Comparison of ENCODE assay signal across 17 cellular contexts in the genomic region with DNA sequence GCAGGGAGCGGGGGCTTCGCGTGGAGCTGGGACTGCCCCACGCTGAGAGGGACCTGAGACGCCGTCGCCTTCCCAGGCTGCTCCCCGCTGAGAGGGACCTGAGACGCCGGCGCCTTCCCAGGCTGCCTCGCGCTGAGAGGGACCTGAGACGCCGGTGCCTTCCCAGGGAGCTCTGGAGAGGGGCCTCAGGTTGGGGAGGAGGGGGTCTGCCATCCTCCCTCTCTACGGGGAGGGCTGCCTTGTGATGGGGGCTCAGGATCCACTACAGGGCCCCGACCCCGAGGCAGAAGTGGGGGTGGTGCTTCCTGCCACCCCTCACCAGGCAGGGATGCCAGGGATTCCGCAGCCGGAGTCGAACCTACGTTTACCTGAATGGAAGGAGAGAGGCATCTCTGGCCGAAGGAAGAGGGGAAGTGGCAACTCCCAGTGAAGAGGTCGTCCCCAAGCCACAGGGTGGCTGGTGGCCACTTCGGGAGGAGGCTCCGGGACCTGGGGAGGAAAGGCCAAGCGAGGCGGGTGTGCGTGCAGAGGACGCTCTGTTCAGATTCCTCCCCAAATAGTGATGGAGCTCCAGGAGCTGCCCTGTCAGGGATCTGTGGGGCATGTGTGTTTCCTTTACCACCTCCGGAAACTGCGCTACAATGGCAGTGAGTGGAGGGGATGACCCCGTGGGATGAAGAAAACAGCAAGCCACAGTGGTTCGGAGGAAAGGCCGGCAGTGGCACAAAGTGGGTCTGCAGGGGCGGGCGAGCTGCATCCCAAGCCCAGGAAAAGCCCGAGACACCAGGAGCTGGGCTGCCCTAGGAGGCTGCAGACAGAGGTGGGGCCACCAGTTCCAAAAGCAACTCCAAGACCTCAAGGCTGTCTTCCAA.
DNase-seq lines count a peak whose midpoint lies in the region; ATAC-seq and TF ChIP-seq lines count a peak whose summit lies in the region.
"Had no signal": no experiment of that assay in that cellular context is flagged by ENCODE, and none has a peak within 500 bp of the region (broad histone marks: within the 10 kb centered on the region; RNA-seq: fewer than 3 reads in every experiment).

No MANE protein-coding gene starts in this region.

- H3K36me3 ChIP-seq in breast epithelium (no peaks in the 10 kb centered on the region), mammary epithelial cell (ENCODE audit: insufficient read depth, low read length) (no peaks in the 10 kb centered on the region), SJSA1 (no peaks in the 10 kb centered on the region), lower lobe of right lung (no peaks in the 10 kb centered on the region), suprapubic skin (no peaks in the 10 kb centered on the region)

- H3K9ac ChIP-seq in mammary epithelial cell (ENCODE audit: insufficient read depth, low read length) = no peak overlapping the region

- in situ Hi-C loops in mammary epithelial cell (cut with MboI; ENCODE audit: low sequenced_read_pairs in 2 of 2) = no loop called here

- H3K4me2 ChIP-seq in mammary epithelial cell (ENCODE audit: insufficient read depth, low read depth, low read length) = no peak overlapping the region

- no peaks in the 10 kb centered on the region for H3K27me3 ChIP-seq in breast epithelium
- H3K27me3 ChIP-seq in mammary epithelial cell (ENCODE audit: insufficient read depth, low read length) = no peaks in the 10 kb centered on the region
- no peaks in the 10 kb centered on the region for H3K27me3 ChIP-seq in SJSA1 (replicated peaks)
- no peaks in the 10 kb centered on the region for H3K27me3 ChIP-seq in lower lobe of right lung (ENCODE audit: low read depth)
- no peaks in the 10 kb centered on the region for H3K27me3 ChIP-seq in suprapubic skin

- no peak overlapping the region for H3K27ac ChIP-seq in breast epithelium
- H3K27ac ChIP-seq in mammary epithelial cell (ENCODE audit: insufficient read depth, low read depth, low read length) = no peak overlapping the region
- peak overlapping the region; percentile 79 for H3K27ac ChIP-seq in SJSA1
- H3K27ac ChIP-seq in lower lobe of right lung = no peak overlapping the region
- no peak overlapping the region for H3K27ac ChIP-seq in suprapubic skin
- H3K27ac ChIP-seq: epithelial cell of prostate had no signal

- dilution Hi-C loops in mammary epithelial cell (cut with HindIII; ENCODE audit: low sequenced_read_pairs) = no loop called here

- TF ChIP-seq POLR2A in breast epithelium (IDR thresholded peaks at IDR 0.05) (no peak), suprapubic skin (IDR thresholded peaks at IDR 0.05) (no peak)

- DNase-seq in breast epithelium (ENCODE audit: low spot score in 2 of 2) (peak; percentile 16 to 37), mammary epithelial cell (no peak), SJSA1 (ENCODE audit: low read depth in 1 of 2, low spot score in 2 of 2) (peak in 1 of 2 experiments; percentile 35), lower lobe of right lung (peak; percentile 34), suprapubic skin (ENCODE audit: low spot score in 2 of 2) (peak; percentile 56 to 67), nucleus accumbens (lab: John Stamatoyannopoulos, UW) (no peak), SKM-1 (lab: John Stamatoyannopoulos, UW; ENCODE audit: unreplicated experiment) (no peak)
- DNase-seq: activated CD4-positive, alpha-beta T cell treated with anti-CD3 and anti-CD28 coated beads for 1 hour; activated T-cell treated with anti-CD3 and anti-CD28 coated beads, Interleukin-2, amount 50 U/mL, for 4 hours; AML-193; GF-D8; GOT3; RPMI8226; T-helper 17 cell had no signal

- no peak for TF ChIP-seq EP300 in suprapubic skin (IDR thresholded peaks at IDR 0.05)

- intact Hi-C loops in breast epithelium (cut with DNase I; ENCODE audit: low total_unique reads) (no loop called here), mammary epithelial cell (cut with micrococcal nuclease) (no loop called here), lower lobe of right lung (cut with DNase I) (no loop called here)

- 92% methylated on average over 28 of the region's 38 CpGs for WGBS in mammary epithelial cell (ENCODE audit: low coverage, missing lambda C conversion rate)
- WGBS in suprapubic skin = 89% methylated on average over 31 of the region's 38 CpGs

- no peak overlapping the region for H3K4me3 ChIP-seq in breast epithelium
- H3K4me3 ChIP-seq in mammary epithelial cell (replicated peaks in 1 of 3; ENCODE audit: insufficient read depth in 1 of 3, low read depth in 2 of 3, low read length in 3 of 3) = no peak overlapping the region
- H3K4me3 ChIP-seq in SJSA1 = no peak overlapping the region
- H3K4me3 ChIP-seq in lower lobe of right lung = no peak overlapping the region
- H3K4me3 ChIP-seq in suprapubic skin = no peak overlapping the region
- H3K4me3 ChIP-seq: mucosa of descending colon had no signal

- ATAC-seq in lower lobe of right lung = no peak
- no peak for ATAC-seq in GM21737 (IDR thresholded peaks at IDR 0.05; ENCODE audit: unreplicated experiment)
- ATAC-seq: mucosa of descending colon, T-helper 17 cell had no signal

- H2AFZ ChIP-seq in mammary epithelial cell (ENCODE audit: low read depth, low read length) = no peak overlapping the region

- H4K20me1 ChIP-seq in mammary epithelial cell (ENCODE audit: insufficient read depth, low read length) = no peaks in the 10 kb centered on the region

- no TSS peak for BruUV-seq in mammary epithelial cell (replicated peaks; lab: Mats Ljungman, UMichigan)

- CTCF ChIA-PET in mammary epithelial cell (lab: Charles Lee; ENCODE audit: low non-redundant PET) = no interaction called here

- H3K4me1 ChIP-seq in breast epithelium (peaks cover 4% of the 10 kb centered on the region in 2 donors), mammary epithelial cell (ENCODE audit: insufficient read depth, low read length) (peaks cover 13% of the 10 kb centered on the region), SJSA1 (replicated peaks) (peaks cover 60% of the 10 kb centered on the region), lower lobe of right lung (peaks cover 5% of the 10 kb centered on the region), suprapubic skin (peaks cover 27% of the 10 kb centered on the region)

- no peaks in the 10 kb centered on the region for H3K79me2 ChIP-seq in mammary epithelial cell (ENCODE audit: insufficient read depth, low read length)

- H3K9me3 ChIP-seq in breast epithelium (peaks cover 22 to 23% of the 10 kb centered on the region in 2 donors), mammary epithelial cell (replicated peaks; ENCODE audit: insufficient read depth, low read length) (peaks cover 21% of the 10 kb centered on the region), SJSA1 (replicated peaks) (peaks cover 13% of the 10 kb centered on the region), lower lobe of right lung (peaks cover 24% of the 10 kb centered on the region), suprapubic skin (peaks cover 13% of the 10 kb centered on the region)

- TF ChIP-seq CTCF in breast epithelium (IDR thresholded peaks at IDR 0.05) (no peak), mammary epithelial cell (conservative IDR thresholded peaks at IDR 0.05 in 1 of 2, IDR thresholded peaks at IDR 0.05 in 1 of 2; ENCODE audit: extremely low read depth in 1 of 2, insufficient read depth in 1 of 2, low read depth in 1 of 2, low read length in 2 of 2) (no peak), lower lobe of right lung (IDR thresholded peaks at IDR 0.05) (no peak), suprapubic skin (IDR thresholded peaks at IDR 0.05) (no peak)

Comparison
In these comparisons a context has a peak if more than half of its experiments do, and no peak if none do; other contexts are left out.
1. DNase-seq: peak in breast epithelium (2 of 2), lower lobe of right lung (single experiment) and suprapubic skin (2 of 2); none in mammary epithelial cell (single experiment), nucleus accumbens (0 of 56) and SKM-1 (single experiment).